ENCODE assay signal across 16 cellular contexts in genomic region chr10:10490187-10490980, GRCh38.
DNase-seq lines count a peak whose midpoint lies in the region; ATAC-seq and TF ChIP-seq lines count a peak whose summit lies in the region.
"Had no signal": no experiment of that assay in that cellular context is flagged by ENCODE, and none has a peak within 500 bp of the region (broad histone marks: within the 10 kb centered on the region; RNA-seq: fewer than 3 reads in every experiment).

No MANE protein-coding gene starts in this region.

- no peaks in the 10 kb centered on the region for H3K9me3 Mint-ChIP-seq in activated naive CD4-positive, alpha-beta T cell treated with anti-CD3 and anti-CD28 coated beads for 36 hours
- H3K9me3 Mint-ChIP-seq: CD4-positive, alpha-beta memory T cell had no signal

- no peak overlapping the region for H2AK5ac ChIP-seq in mesenchymal stem cell (ENCODE audit: low read length, severe bottlenecking)

- in situ Hi-C loops in GM23248 (cut with MboI), result no loop called here
- in situ Hi-C loops in astrocyte of the spinal cord (cut with HindIII; ENCODE audit: low sequenced_read_pairs), result no loop called here

- H3K79me2 ChIP-seq in ACC112 (ENCODE audit: control insufficient read depth, insufficient read depth, low read length, unreplicated experiment) (no peaks in the 10 kb centered on the region), GM23248 (ENCODE audit: insufficient read depth) (no peaks in the 10 kb centered on the region), hepatocyte (no peaks in the 10 kb centered on the region)

- no peak overlapping the region for H2AFZ ChIP-seq in ACC112 (ENCODE audit: low read length, unreplicated experiment)
- no peak overlapping the region for H2AFZ ChIP-seq in GM23248
- no peak overlapping the region for H2AFZ ChIP-seq in mesenchymal stem cell (ENCODE audit: low read depth, low read length)
- H2AFZ ChIP-seq in hepatocyte, result no peak overlapping the region

- no peaks in the 10 kb centered on the region for H3K9me2 ChIP-seq in GM23248 (ENCODE audit: insufficient read depth)
- H3K9me2 ChIP-seq in hepatocyte (replicated peaks; ENCODE audit: insufficient read depth), result no peaks in the 10 kb centered on the region

- H3K4me3 ChIP-seq in ACC112 (ENCODE audit: low read depth, low read length), result no peak overlapping the region
- no peak overlapping the region for H3K4me3 ChIP-seq in GM23248
- no peak overlapping the region for H3K4me3 ChIP-seq in astrocyte of the spinal cord (ENCODE audit: low read depth, low read length)
- no peak overlapping the region for H3K4me3 ChIP-seq in mesenchymal stem cell (ENCODE audit: insufficient read depth in 1 of 2, low read depth in 1 of 2, low read length in 2 of 2)
- H3K4me3 ChIP-seq in hepatocyte, result no peak overlapping the region

- H3K4me2 ChIP-seq in GM23248 (ENCODE audit: unreplicated experiment), result no peak overlapping the region
- no peak overlapping the region for H3K4me2 ChIP-seq in mesenchymal stem cell (ENCODE audit: low read length, poor library complexity, severe bottlenecking)
- H3K4me2 ChIP-seq in hepatocyte, result no peak overlapping the region

- H2BK12ac ChIP-seq in mesenchymal stem cell (ENCODE audit: low read length in 2 of 2), result no peak overlapping the region

- no peak for TF ChIP-seq CTCF in astrocyte of the spinal cord (IDR thresholded peaks at IDR 0.05; ENCODE audit: low read depth, low read length)
- TF ChIP-seq CTCF in hepatocyte (IDR thresholded peaks at IDR 0.05; ENCODE audit: poor library complexity), result no peak

- H4K8ac ChIP-seq in mesenchymal stem cell (ENCODE audit: low read length), result no peak overlapping the region

- H3K9me3 ChIP-seq in GM23248 (ENCODE audit: low read depth) (no peaks in the 10 kb centered on the region), mesenchymal stem cell (ENCODE audit: control insufficient read depth, low read length) (no peaks in the 10 kb centered on the region), hepatocyte (ENCODE audit: low read depth) (no peaks in the 10 kb centered on the region)
- H3K9me3 ChIP-seq: BE2C had no signal

- ATAC-seq in GM18505 (IDR thresholded peaks at IDR 0.05; ENCODE audit: unreplicated experiment), result no peak
- ATAC-seq: HCT116 had no signal

- H3K27ac ChIP-seq in ACC112 (ENCODE audit: low read depth, low read length) (peak overlapping the region; percentile 32; the same call in 1 of the 2 replicates), GM23248 (no peak overlapping the region), mesenchymal stem cell (ENCODE audit: low read length, poor library complexity, severe bottlenecking) (no peak overlapping the region), hepatocyte (no peak overlapping the region)
- H3K27ac ChIP-seq: 22Rv1, C4-2B had no signal

- H3K18ac ChIP-seq in mesenchymal stem cell (ENCODE audit: low read depth in 1 of 2, low read length in 2 of 2), result no peak overlapping the region

- H2BK15ac ChIP-seq in mesenchymal stem cell (ENCODE audit: low read depth, poor library complexity, severe bottlenecking), result no peak overlapping the region

- H3K79me1 ChIP-seq in mesenchymal stem cell (replicated peaks; ENCODE audit: low read length, poor library complexity, severe bottlenecking), result no peaks in the 10 kb centered on the region

- H4K91ac ChIP-seq in mesenchymal stem cell (ENCODE audit: low read length), result no peak overlapping the region

- TF ChIP-seq POLR2A in GM18505 (IDR thresholded peaks at IDR 0.05; ENCODE audit: borderline replicate concordance, extremely low read depth, insufficient read depth, insufficient read length), result no peak

- no peaks in the 10 kb centered on the region for H3K4me1 Mint-ChIP-seq in activated naive CD4-positive, alpha-beta T cell treated with anti-CD3 and anti-CD28 coated beads for 36 hours (ENCODE audit: low read depth)
- H3K4me1 Mint-ChIP-seq: CD4-positive, alpha-beta memory T cell; IgD-negative memory B cell had no signal

- H3K27ac Mint-ChIP-seq in activated naive CD4-positive, alpha-beta T cell treated with anti-CD3 and anti-CD28 coated beads for 36 hours, result no peak overlapping the region
- H3K27ac Mint-ChIP-seq: CD4-positive, alpha-beta memory T cell; IgD-negative memory B cell had no signal

- H3K27me3 ChIP-seq in ACC112 (ENCODE audit: insufficient read depth, low read length) (no peaks in the 10 kb centered on the region), GM23248 (replicated peaks; ENCODE audit: insufficient read depth) (no peaks in the 10 kb centered on the region), mesenchymal stem cell (ENCODE audit: control insufficient read depth in 1 of 2, insufficient read depth in 1 of 2, low read length in 2 of 2) (no peaks in the 10 kb centered on the region), hepatocyte (no peaks in the 10 kb centered on the region)
- H3K27me3 ChIP-seq: BE2C had no signal

- H3K14ac ChIP-seq in mesenchymal stem cell (ENCODE audit: low read length in 2 of 2), result no peak overlapping the region

- H3K4me3 Mint-ChIP-seq in activated naive CD4-positive, alpha-beta T cell treated with anti-CD3 and anti-CD28 coated beads for 36 hours, result no peak overlapping the region
- H3K4me3 Mint-ChIP-seq: CD4-positive, alpha-beta memory T cell; IgD-negative memory B cell had no signal

- no peaks in the 10 kb centered on the region for H3K36me3 Mint-ChIP-seq in activated naive CD4-positive, alpha-beta T cell treated with anti-CD3 and anti-CD28 coated beads for 36 hours (ENCODE audit: low read depth)
- H3K36me3 Mint-ChIP-seq: CD4-positive, alpha-beta memory T cell; IgD-negative memory B cell had no signal

- H2BK120ac ChIP-seq in mesenchymal stem cell (ENCODE audit: low read depth, low read length), result no peak overlapping the region

- no peaks in the 10 kb centered on the region for H4K20me1 ChIP-seq in GM23248 (ENCODE audit: insufficient read depth)
- H4K20me1 ChIP-seq in hepatocyte (ENCODE audit: insufficient read depth, poor library complexity, severe bottlenecking), result no peaks in the 10 kb centered on the region

- DNase-seq in GM23248 (peak; percentile 27), astrocyte of the spinal cord (ENCODE audit: low read depth, low spot score) (peak; percentile 18), mesenchymal stem cell (peak; percentile 19), hepatocyte (ENCODE audit: low spot score) (no peak), DMS53 treated with DMSO at 0.1 percent for 48 hours (lab: John Stamatoyannopoulos, UW; ENCODE audit: unreplicated experiment) (no peak)
- no peak for DNase-seq in activated naive CD4-positive, alpha-beta T cell treated with anti-CD3 and anti-CD28 coated beads for 36 hours
- DNase-seq: BE2C; CD4-positive, alpha-beta memory T cell; DMS79 treated with DMSO at 0.1 percent for 48 hours; GDM1 had no signal

- H3K27me3 Mint-ChIP-seq in activated naive CD4-positive, alpha-beta T cell treated with anti-CD3 and anti-CD28 coated beads for 36 hours (ENCODE audit: low read depth), result peaks cover 43% of the 10 kb centered on the region

- intact Hi-C loops in activated naive CD4-positive, alpha-beta T cell treated with anti-CD3 and anti-CD28 coated beads for 36 hours (cut with micrococcal nuclease), result no loop called here

- no peaks in the 10 kb centered on the region for H3K36me3 ChIP-seq in ACC112 (ENCODE audit: insufficient read depth, low read length)
- H3K36me3 ChIP-seq in GM23248 (ENCODE audit: low read depth), result no peaks in the 10 kb centered on the region
- H3K36me3 ChIP-seq in mesenchymal stem cell (ENCODE audit: control insufficient read depth in 1 of 2, insufficient read depth in 2 of 2, low read depth in 1 of 2, low read length in 2 of 2), result no peaks in the 10 kb centered on the region
- H3K36me3 ChIP-seq in hepatocyte (replicated peaks; ENCODE audit: insufficient read depth, low read depth), result no peaks in the 10 kb centered on the region
- H3K36me3 ChIP-seq: BE2C had no signal

- 24 to 44% methylated on average over 2 of the region's 2 CpGs for WGBS in GM23248 (ENCODE audit: low coverage in 1 of 2, low lambda C conversion rate in 2 of 2, missing lambda C conversion rate in 2 of 2), 2 experiments
- WGBS in mesenchymal stem cell, result no CpG with 5 or more reads among the region's 2 CpGs
- WGBS in hepatocyte (ENCODE audit: low lambda C conversion rate, missing lambda C conversion rate), result 65% methylated on average over 2 of the region's 2 CpGs

- H3K4me1 ChIP-seq in ACC112 (ENCODE audit: control insufficient read depth, insufficient read depth, low read length, unreplicated experiment) (peaks cover 13% of the 10 kb centered on the region), GM23248 (ENCODE audit: insufficient read depth) (peaks cover 20% of the 10 kb centered on the region), mesenchymal stem cell (ENCODE audit: control insufficient read depth, insufficient read depth, low read depth, low read length) (no peaks in the 10 kb centered on the region), hepatocyte (ENCODE audit: insufficient read depth) (no peaks in the 10 kb centered on the region)
- H3K4me1 ChIP-seq: BE2C had no signal

- H3K9ac ChIP-seq in GM23248, result no peak overlapping the region
- no peak overlapping the region for H3K9ac ChIP-seq in mesenchymal stem cell (ENCODE audit: low read length)

- H3K23ac ChIP-seq in mesenchymal stem cell (ENCODE audit: low read length in 2 of 2), result no peak overlapping the region

- H3K4ac ChIP-seq in mesenchymal stem cell (ENCODE audit: low read depth in 1 of 2, low read length in 2 of 2), result no peak overlapping the region

- CTCF ChIA-PET in activated naive CD4-positive, alpha-beta T cell treated with anti-CD3 and anti-CD28 coated beads for 36 hours (lab: Charles Lee), result no interaction called here

- H3F3A ChIP-seq in GM23248 (ENCODE audit: insufficient read depth), result peaks cover 4% of the 10 kb centered on the region; the same call in 1 of the 2 replicates

- no peak overlapping the region for H2BK5ac ChIP-seq in mesenchymal stem cell (ENCODE audit: low read depth, low read length, poor library complexity, severe bottlenecking)

Comparison
In these comparisons a context has a peak if more than half of its experiments do, and no peak if none do; other contexts are left out.
1. DNase-seq: peak in GM23248 (single experiment), astrocyte of the spinal cord (single experiment) and mesenchymal stem cell (single experiment); none in hepatocyte (single experiment), activated naive CD4-positive, alpha-beta T cell treated with anti-CD3 and anti-CD28 coated beads for 36 hours (single experiment) and DMS53 treated with DMSO at 0.1 percent for 48 hours (single experiment).